ENCODE assay signal across 8 cellular contexts in genomic region chr14:56422703-56423213, GRCh38.
DNase-seq lines count a peak whose midpoint lies in the region; ATAC-seq and TF ChIP-seq lines count a peak whose summit lies in the region.

No MANE protein-coding gene starts in this region.

- H3K27me3 ChIP-seq in foreskin keratinocyte = no peaks in the 10 kb centered on the region

- no peaks in the 10 kb centered on the region for H3K4me1 ChIP-seq in foreskin keratinocyte

- H3K27ac ChIP-seq in foreskin keratinocyte = no peak overlapping the region

- in situ Hi-C loops in ACHN (cut with HindIII; ENCODE audit: low pct_ligation_motif_present, low pct_unique_long_range_greater_than_20kb, low sequenced_read_pairs) = no loop called here

- peak; percentile 54; the same call in 2 of the 3 replicates for TF ChIP-seq CTCF in GM12872 (IDR thresholded peaks at IDR 0.05; ENCODE audit: insufficient read depth, low read depth, low read length)
- peak; percentile 76 for TF ChIP-seq CTCF in foreskin keratinocyte (conservative IDR thresholded peaks at IDR 0.05)

- DNase-seq in ACHN (peak; percentile 26), NCI-H187 (lab: John Stamatoyannopoulos, UW) (peak; percentile 30 to 55), UCSD-AML1 (lab: John Stamatoyannopoulos, UW; ENCODE audit: unreplicated experiment) (peak; percentile 31), foreskin keratinocyte (peak; percentile 11 to 48), nucleus accumbens (lab: John Stamatoyannopoulos, UW) (peak in 29 of 56 donors; percentile 2 to 48 (median 15))

- ATAC-seq in foreskin keratinocyte = peak; percentile 81
- no peak for ATAC-seq in GM19023 (IDR thresholded peaks at IDR 0.05; ENCODE audit: unreplicated experiment)
- ATAC-seq in HG03135 (IDR thresholded peaks at IDR 0.05; ENCODE audit: unreplicated experiment) = no peak
